13 cellular contexts compared by ENCODE assay signal in genomic region chr17:16001498-16001897, GRCh38. TPM values are rescaled to one million over a fixed set of nuclear protein-coding genes. Genes with fewer than 3 reads are reported as not detected.
DNase-seq lines count a peak whose midpoint lies in the region; FAIRE-seq and TF ChIP-seq lines count a peak whose summit lies in the region.
"Had no signal": no experiment of that assay in that cellular context is flagged by ENCODE, and none has a peak within 500 bp of the region (broad histone marks: within the 10 kb centered on the region; RNA-seq: fewer than 3 reads in every experiment).

No MANE protein-coding gene starts in this region.

- H3K27me3 Mint-ChIP-seq in activated T-cell treated with anti-CD3 and anti-CD28 coated beads, Interleukin-2, amount 50 U/mL, for 24 hours = no peaks in the 10 kb centered on the region
- no peaks in the 10 kb centered on the region for H3K27me3 Mint-ChIP-seq in activated CD4-positive, alpha-beta memory T cell treated with anti-CD3 and anti-CD28 coated beads for 36 hours

- H3K36me3 ChIP-seq in smooth muscle cell (ENCODE audit: low read depth) = peaks cover 19% of the 10 kb centered on the region
- H3K36me3 ChIP-seq in H7 (replicated peaks; ENCODE audit: control insufficient read depth, insufficient read depth, low read length) = peaks cover 37% of the 10 kb centered on the region

- H3K4me3 ChIP-seq in smooth muscle cell (peak overlapping the region; percentile 63), H7 (ENCODE audit: insufficient read depth, low read depth, low read length) (no peak overlapping the region)

- H3K27me3 ChIP-seq in smooth muscle cell (ENCODE audit: low read depth) (no peaks in the 10 kb centered on the region), H7 (ENCODE audit: control insufficient read depth, insufficient read depth, low read length) (no peaks in the 10 kb centered on the region)
- H3K27me3 ChIP-seq: thyroid gland had no signal

- peaks cover 43% of the 10 kb centered on the region for H3K4me1 Mint-ChIP-seq in activated T-cell treated with anti-CD3 and anti-CD28 coated beads, Interleukin-2, amount 50 U/mL, for 24 hours (ENCODE audit: low read depth)
- H3K4me1 Mint-ChIP-seq in activated CD4-positive, alpha-beta memory T cell treated with anti-CD3 and anti-CD28 coated beads for 36 hours (ENCODE audit: low read depth) = peaks cover 31% of the 10 kb centered on the region

- CTCF ChIA-PET in activated CD4-positive, alpha-beta memory T cell treated with anti-CD3 and anti-CD28 coated beads for 36 hours (lab: Charles Lee) = interaction anchor here (1.1 to 1.3 kb wide), 2 partner anchors 12 to 57 kb away, joined by 3 read pairs; partner anchors contain the start of gene ADORA2B

- H3K9me3 Mint-ChIP-seq in activated T-cell treated with anti-CD3 and anti-CD28 coated beads, Interleukin-2, amount 50 U/mL, for 24 hours = no peaks in the 10 kb centered on the region
- no peaks in the 10 kb centered on the region for H3K9me3 Mint-ChIP-seq in activated CD4-positive, alpha-beta memory T cell treated with anti-CD3 and anti-CD28 coated beads for 36 hours

- peak overlapping the region; percentile 19 for H3K4me2 ChIP-seq in smooth muscle cell

- no peak for FAIRE-seq in H54 (lab: Jason Lieb, UNC)
- FAIRE-seq: GM12891 had no signal

- no peak for TF ChIP-seq CTCF in smooth muscle cell (IDR thresholded peaks at IDR 0.05; ENCODE audit: borderline replicate concordance, insufficient read depth, poor library complexity, severe bottlenecking)

- peak overlapping the region; percentile 86 for H3K4me3 Mint-ChIP-seq in activated T-cell treated with anti-CD3 and anti-CD28 coated beads, Interleukin-2, amount 50 U/mL, for 24 hours
- peak overlapping the region; percentile 88 for H3K4me3 Mint-ChIP-seq in activated CD4-positive, alpha-beta memory T cell treated with anti-CD3 and anti-CD28 coated beads for 36 hours

- H2AFZ ChIP-seq in smooth muscle cell (ENCODE audit: low read depth) = no peak overlapping the region

- peaks cover 73% of the 10 kb centered on the region for H3K36me3 Mint-ChIP-seq in activated T-cell treated with anti-CD3 and anti-CD28 coated beads, Interleukin-2, amount 50 U/mL, for 24 hours (ENCODE audit: low read depth)
- H3K36me3 Mint-ChIP-seq in activated CD4-positive, alpha-beta memory T cell treated with anti-CD3 and anti-CD28 coated beads for 36 hours = peaks cover 49% of the 10 kb centered on the region

- intact Hi-C loops in activated CD4-positive, alpha-beta memory T cell treated with anti-CD3 and anti-CD28 coated beads for 36 hours (cut with micrococcal nuclease) = loop anchor here (1.0 kb wide), 1 partner anchor 27 kb away; no protein-coding TSS in a partner anchor

- no peak overlapping the region for H3K27ac ChIP-seq in smooth muscle cell (ENCODE audit: low read depth)

- H3K9ac ChIP-seq in smooth muscle cell (ENCODE audit: low read depth) = no peak overlapping the region

- peak overlapping the region; percentile 88 for H3K27ac Mint-ChIP-seq in activated T-cell treated with anti-CD3 and anti-CD28 coated beads, Interleukin-2, amount 50 U/mL, for 24 hours
- peak overlapping the region; percentile 83 for H3K27ac Mint-ChIP-seq in activated CD4-positive, alpha-beta memory T cell treated with anti-CD3 and anti-CD28 coated beads for 36 hours

- no peaks in the 10 kb centered on the region for H3F3A ChIP-seq in smooth muscle cell (ENCODE audit: low read depth)

- H3K79me2 ChIP-seq in smooth muscle cell (ENCODE audit: low read depth) = peaks cover 40% of the 10 kb centered on the region

- TF ChIP-seq POLR2A in H54 (IDR thresholded peaks at IDR 0.05; ENCODE audit: low read depth, low read length) = no peak

- DNase-seq in activated T-cell treated with anti-CD3 and anti-CD28 coated beads, Interleukin-2, amount 50 U/mL, for 24 hours = no peak
- DNase-seq in activated T-cell treated with anti-CD3 and anti-CD28 coated beads for 4 hours (no peak), fibroblast of gingiva (ENCODE audit: low read depth) (peak; percentile 13), smooth muscle cell (lab: John Stamatoyannopoulos, UW; ENCODE audit: unreplicated experiment) (no peak), H54 (ENCODE audit: insufficient read length, low spot score) (no peak), anterior cingulate cortex (lab: John Stamatoyannopoulos, UW) (no peak), H7 (no peak)
- no peak for DNase-seq in activated CD4-positive, alpha-beta memory T cell treated with anti-CD3 and anti-CD28 coated beads for 36 hours
- DNase-seq: activated CD8-positive, alpha-beta memory T cell treated with anti-CD3 and anti-CD28 coated beads, Interleukin-2, amount 50 U/mL, for 4 hours; NCI-H1694 treated with DMSO at 0.1 percent for 48 hours; SIG-M5; thyroid gland had no signal

- peaks cover 9% of the 10 kb centered on the region for H3K4me1 ChIP-seq in smooth muscle cell (ENCODE audit: low read depth)

- H4K20me1 ChIP-seq in smooth muscle cell (ENCODE audit: low read depth) = peaks cover 11% of the 10 kb centered on the region

- POLR2A ChIA-PET in activated CD4-positive, alpha-beta memory T cell treated with anti-CD3 and anti-CD28 coated beads for 36 hours (lab: Charles Lee) = no interaction called here

- H3K9me3 ChIP-seq in smooth muscle cell (replicated peaks; ENCODE audit: low read depth) = no peaks in the 10 kb centered on the region
- H3K9me3 ChIP-seq: thyroid gland had no signal

RNA-seq across cellular contexts. Expression of gene TTC19, which starts 1.9 kb away (rescaled TPM):
- 10 to 100 TPM; 21.0 to 22.6 TPM for total RNA-seq in activated CD4-positive, alpha-beta memory T cell treated with anti-CD3 and anti-CD28 coated beads for 36 hours
- total RNA-seq in smooth muscle cell = 18.1 and 38.7 TPM in 2 replicates
- polyA plus RNA-seq in smooth muscle cell = 17.4 and 22.9 TPM in 2 replicates
- total RNA-seq in H7 (2014; rRNA removed; shearing (Covaris generic)) = 43.1 and 56.9 TPM in 2 replicates

RNA-seq across cellular contexts. Expression of gene ZSWIM7, which starts 2.0 kb away (rescaled TPM):
- 10 to 100 TPM; 11.2 to 12.0 TPM for total RNA-seq in activated CD4-positive, alpha-beta memory T cell treated with anti-CD3 and anti-CD28 coated beads for 36 hours
- 11.7 and 16.8 TPM in 2 replicates for total RNA-seq in smooth muscle cell
- 22.0 and 23.6 TPM in 2 replicates for polyA plus RNA-seq in smooth muscle cell
- 17.3 and 22.0 TPM in 2 replicates for total RNA-seq in H7 (2014; rRNA removed; shearing (Covaris generic))

RNA-seq across cellular contexts. Expression of gene ADORA2B, which starts 56.6 kb away (rescaled TPM):
- under 1 TPM; 0.24 to 0.27 TPM for total RNA-seq in activated CD4-positive, alpha-beta memory T cell treated with anti-CD3 and anti-CD28 coated beads for 36 hours
- 14.2 and 24.7 TPM in 2 replicates for total RNA-seq in smooth muscle cell
- 17.0 and 18.8 TPM in 2 replicates for polyA plus RNA-seq in smooth muscle cell
- 3.9 and 4.6 TPM in 2 replicates for total RNA-seq in H7 (2014; rRNA removed; shearing (Covaris generic))
- total RNA-seq: thyroid gland had no signal
